26 cellular contexts compared by ENCODE assay signal in the genomic region with DNA sequence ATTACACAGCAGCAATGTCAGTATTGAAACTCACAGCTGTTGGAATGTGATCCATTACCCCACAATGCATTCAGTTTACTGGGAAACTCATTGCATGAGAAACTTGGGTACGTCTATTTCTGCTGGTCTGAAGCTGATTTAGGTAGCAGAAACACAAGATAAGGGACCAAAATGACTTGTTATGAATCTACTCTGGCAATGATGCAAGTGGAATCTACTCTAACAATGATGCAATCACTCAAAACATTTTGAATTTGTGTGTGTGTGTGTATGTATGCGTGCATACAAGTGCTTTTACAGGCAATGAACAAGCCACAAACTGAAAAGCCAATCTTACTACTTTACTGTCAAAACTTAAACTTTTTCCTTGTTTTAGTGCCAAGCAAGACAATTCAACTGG.
"Had no signal": no experiment of that assay in that cellular context is flagged by ENCODE, and none has a peak within 500 bp of the region (broad histone marks: within the 10 kb centered on the region; RNA-seq: fewer than 3 reads in every experiment).

No MANE protein-coding gene starts in this region.

- H3K27me3 ChIP-seq: ovary, right atrium auricular region, suprapubic skin, tibial artery, upper lobe of right lung, uterus had no signal

- H3K9me3 ChIP-seq: left ventricle myocardium inferior, ovary, right atrium auricular region, suprapubic skin, thoracic aorta, tibial artery, upper lobe of right lung, uterus had no signal

- H3K4me3 ChIP-seq: left ventricle myocardium inferior, lung, mucosa of descending colon, ovary, right atrium auricular region, skin epidermis, suprapubic skin, thoracic aorta, tibial artery, upper lobe of right lung, uterus had no signal

- H3K27ac Mint-ChIP-seq: immature natural killer cell; memory B cell; naive thymus-derived CD4-positive, alpha-beta T cell; natural killer cell treated with Interleukin-12 subunit alpha and Interleukin-12 subunit beta and Interleukin-15 and Interleukin-18, amount 100 ng/mL, for 72 hours; progenitor cell of endocrine pancreas; stimulated activated naive CD8-positive, alpha-beta T cell treated with anti-CD3 and anti-CD28 coated beads, Interleukin-15, Interleukin-2, amounts not matched to agents 100 ng/mL and 50 ng/mL, for 24 hours had no signal

- H3K9me3 Mint-ChIP-seq: memory B cell had no signal

- ATAC-seq: mucosa of descending colon; naive thymus-derived CD4-positive, alpha-beta T cell; natural killer cell treated with Interleukin-12 subunit alpha and Interleukin-12 subunit beta and Interleukin-15 and Interleukin-18, amount 100 ng/mL, for 72 hours; sciatic nerve; upper lobe of right lung had no signal

- H3K27ac ChIP-seq: left ventricle myocardium inferior, ovary, right atrium auricular region, skin epidermis, suprapubic skin, thoracic aorta, tibial artery, upper lobe of right lung, uterus had no signal

- H3K4me1 Mint-ChIP-seq: immature natural killer cell; memory B cell; naive thymus-derived CD4-positive, alpha-beta T cell had no signal

- FAIRE-seq: islet of Langerhans had no signal

- H3K4me3 Mint-ChIP-seq: immature natural killer cell; memory B cell; naive thymus-derived CD4-positive, alpha-beta T cell; natural killer cell treated with Interleukin-12 subunit alpha and Interleukin-12 subunit beta and Interleukin-15 and Interleukin-18, amount 100 ng/mL, for 72 hours; stimulated activated naive CD8-positive, alpha-beta T cell treated with anti-CD3 and anti-CD28 coated beads, Interleukin-15, Interleukin-2, amounts not matched to agents 100 ng/mL and 50 ng/mL, for 24 hours had no signal

- H3K36me3 Mint-ChIP-seq: immature natural killer cell; memory B cell; naive thymus-derived CD4-positive, alpha-beta T cell; natural killer cell treated with Interleukin-12 subunit alpha and Interleukin-12 subunit beta and Interleukin-15 and Interleukin-18, amount 100 ng/mL, for 72 hours had no signal

- H3K4me1 ChIP-seq: left ventricle myocardium inferior, right atrium auricular region, suprapubic skin, tibial artery, upper lobe of right lung, uterus had no signal

- DNase-seq: hypothalamus; immature natural killer cell; left ventricle myocardium inferior; midbrain; mucosa of descending colon; naive thymus-derived CD4-positive, alpha-beta T cell; ovary; stimulated activated CD4-positive, alpha-beta T cell treated with anti-CD3 and anti-CD28 coated beads, Interleukin-12 subunit alpha, Interleukin-12 subunit beta, amount 100 ng/mL, for 4 hours; stimulated activated CD4-positive, alpha-beta T cell treated with anti-CD3 and anti-CD28 coated beads, Interleukin-15, amount 100 ng/mL, for 24 hours; stimulated activated CD4-positive, alpha-beta T cell treated with anti-CD3 and anti-CD28 coated beads, Interleukin-2, amount 100 ng/mL, for 24 hours; stimulated activated CD4-positive, alpha-beta T cell treated with anti-CD3 and anti-CD28 coated beads, Interleukin-4, amount 100 ng/mL, for 1 hour; stimulated activated naive CD4-positive, alpha-beta T cell; tibial artery; upper lobe of right lung; uterus had no signal

- H3K36me3 ChIP-seq: left ventricle myocardium inferior, ovary, right atrium auricular region, suprapubic skin, thoracic aorta, tibial artery, upper lobe of right lung, uterus had no signal
